In genomic region chr19:55649579-55650557, GRCh38 we compare ENCODE assay signal across 14 cellular contexts. TPM values are rescaled to one million over a fixed set of nuclear protein-coding genes. Genes with fewer than 3 reads are reported as not detected.
A peak's percentile ranks its signal among the peaks of the same experiment; 100 is the strongest.
DNase-seq lines count a peak whose midpoint lies in the region; FAIRE-seq and TF ChIP-seq lines count a peak whose summit lies in the region.
"Had no signal": no experiment of that assay in that cellular context is flagged by ENCODE, and none has a peak within 500 bp of the region (broad histone marks: within the 10 kb centered on the region; RNA-seq: fewer than 3 reads in every experiment).

No MANE protein-coding gene starts in this region.

- H3K79me2 ChIP-seq in OCI-LY7 (ENCODE audit: insufficient read depth, low read depth, low read length), result peaks cover 29% of the 10 kb centered on the region

- no peak overlapping the region for H2AFZ ChIP-seq in OCI-LY7 (ENCODE audit: low read length)

- H3K4me2 ChIP-seq in OCI-LY7 (ENCODE audit: low read length), result peak overlapping the region; percentile 98

- H3K27me3 Mint-ChIP-seq in T-helper 1 cell treated with Interleukin-12 subunit alpha and Interleukin-12 subunit beta and Interleukin-4 antibody, amounts not matched to agents 30 μg/mL and 1 μg/mL, for 36 hours (ENCODE audit: low read depth), result no peaks in the 10 kb centered on the region
- H3K27me3 Mint-ChIP-seq in endodermal cell (ENCODE audit: insufficient read depth), result peaks cover 2% of the 10 kb centered on the region

- H3K36me3 ChIP-seq in OCI-LY7 (ENCODE audit: insufficient read depth, low read length), result peaks cover 52% of the 10 kb centered on the region
- peaks cover 21% of the 10 kb centered on the region for H3K36me3 ChIP-seq in endodermal cell (ENCODE audit: control insufficient read depth, insufficient read depth, low read length)
- H3K36me3 ChIP-seq in sigmoid colon, result peaks cover 0 to 22% (median 6%) of the 10 kb centered on the region in 4 donors

- H3K9me3 ChIP-seq in OCI-LY7 (ENCODE audit: low read length), result no peaks in the 10 kb centered on the region
- H3K9me3 ChIP-seq in endodermal cell (ENCODE audit: control insufficient read depth, low read length), result no peaks in the 10 kb centered on the region
- H3K9me3 ChIP-seq in sigmoid colon, result no peaks in the 10 kb centered on the region

- H3K4me3 Mint-ChIP-seq in T-helper 1 cell treated with Interleukin-12 subunit alpha and Interleukin-12 subunit beta and Interleukin-4 antibody, amounts not matched to agents 30 μg/mL and 1 μg/mL, for 36 hours, result peak overlapping the region; percentile 73
- H3K4me3 Mint-ChIP-seq in endodermal cell, result peak overlapping the region; percentile 72

- peaks cover 14% of the 10 kb centered on the region for H3K4me1 Mint-ChIP-seq in T-helper 1 cell treated with Interleukin-12 subunit alpha and Interleukin-12 subunit beta and Interleukin-4 antibody, amounts not matched to agents 30 μg/mL and 1 μg/mL, for 36 hours (ENCODE audit: low read depth)
- peaks cover 11% of the 10 kb centered on the region for H3K4me1 Mint-ChIP-seq in endodermal cell

- CTCF ChIA-PET in OCI-LY7 (lab: Charles Lee; ENCODE audit: unreplicated experiment), result no interaction called here

- intact Hi-C loops in OCI-LY7 (cut with micrococcal nuclease; ENCODE audit: unreplicated experiment), result no loop called here
- intact Hi-C loops in sigmoid colon (cut with DNase I), result loop anchor here (10.0 kb wide), 1 partner anchor 535 kb away; the partner anchor contains the start of gene PPP1R12C

- BruUV-seq in OCI-LY7 (replicated peaks; lab: Mats Ljungman, UMichigan), result no TSS peak

- no peak for TF ChIP-seq EP300 in sigmoid colon (IDR thresholded peaks at IDR 0.05)

- H3K27ac ChIP-seq in OCI-LY7 (ENCODE audit: low read depth, low read length, poor library complexity, severe bottlenecking) (no peak overlapping the region), endodermal cell (ENCODE audit: low read depth, low read length) (no peak overlapping the region), sigmoid colon (peak overlapping the region in 3 of 4 donors; percentile 89 to 94 (median 93))

- DNase-seq in T-helper 1 cell, result no peak
- DNase-seq in OCI-LY7 (ENCODE audit: low spot score), result no peak
- DNase-seq in endodermal cell, result no peak
- no peak for DNase-seq in sigmoid colon
- DNase-seq in anterior cingulate cortex (lab: John Stamatoyannopoulos, UW), result no peak
- DNase-seq in C1 segment of cervical spinal cord (lab: John Stamatoyannopoulos, UW), result no peak
- DNase-seq in HTR-8/SVneo (ENCODE audit: insufficient read length, low spot score), result no peak
- DNase-seq: activated CD8-positive, alpha-beta memory T cell treated with anti-CD3 and anti-CD28 coated beads for 24 hours; central memory CD4-positive, alpha-beta T cell; GDM1; head of caudate nucleus; stimulated activated CD4-positive, alpha-beta T cell treated with anti-CD3 and anti-CD28 coated beads, Interleukin-2, amount 100 ng/mL, for 24 hours had no signal

- H3K27me3 ChIP-seq in endodermal cell (ENCODE audit: control insufficient read depth, insufficient read depth, low read length, poor library complexity, severe bottlenecking) (no peaks in the 10 kb centered on the region), sigmoid colon (no peaks in the 10 kb centered on the region)

- 88 to 98% methylated on average over 8 to 10 of the region's 10 CpGs for WGBS in endodermal cell (ENCODE audit: insufficient coverage in 1 of 2, insufficient read length in 1 of 2), 2 experiments
- 93 to 94% methylated on average over 10 of the region's 10 CpGs for WGBS in sigmoid colon, 2 donors

- H3K36me3 Mint-ChIP-seq in T-helper 1 cell treated with Interleukin-12 subunit alpha and Interleukin-12 subunit beta and Interleukin-4 antibody, amounts not matched to agents 30 μg/mL and 1 μg/mL, for 36 hours (ENCODE audit: low read depth), result peaks cover 17% of the 10 kb centered on the region
- peaks cover 22% of the 10 kb centered on the region for H3K36me3 Mint-ChIP-seq in endodermal cell (ENCODE audit: low read depth)

- FAIRE-seq in HTR-8/SVneo (lab: Jason Lieb, UNC), result no peak
- FAIRE-seq: A204.1 had no signal

- no peak for TF ChIP-seq POLR2A in sigmoid colon (IDR thresholded peaks at IDR 0.05)

- H3K4me3 ChIP-seq in OCI-LY7 (ENCODE audit: low read depth, low read length, poor library complexity, severe bottlenecking), result peak overlapping the region; percentile 72
- no peak overlapping the region for H3K4me3 ChIP-seq in endodermal cell (ENCODE audit: low read length)
- peak overlapping the region in 2 of 4 donors; percentile 86 to 98 for H3K4me3 ChIP-seq in sigmoid colon

- TF ChIP-seq CTCF in OCI-LY7 (conservative IDR thresholded peaks at IDR 0.05; ENCODE audit: low read length) (no peak), endodermal cell (conservative IDR thresholded peaks at IDR 0.05) (no peak), sigmoid colon (IDR thresholded peaks at IDR 0.05) (no peak)

- POLR2A ChIA-PET in OCI-LY7 (lab: Charles Lee), result no interaction called here

- H4K20me1 ChIP-seq in OCI-LY7 (ENCODE audit: insufficient read depth, low read length), result no peaks in the 10 kb centered on the region

- no peaks in the 10 kb centered on the region for H3K9me3 Mint-ChIP-seq in T-helper 1 cell treated with Interleukin-12 subunit alpha and Interleukin-12 subunit beta and Interleukin-4 antibody, amounts not matched to agents 30 μg/mL and 1 μg/mL, for 36 hours
- no peaks in the 10 kb centered on the region for H3K9me3 Mint-ChIP-seq in endodermal cell

- no peaks in the 10 kb centered on the region for H3K9me2 ChIP-seq in OCI-LY7 (ENCODE audit: insufficient read depth, low read length)

- no peak overlapping the region for H3K9ac ChIP-seq in endodermal cell (ENCODE audit: extremely low read depth, low read length, poor library complexity, severe bottlenecking)

- peak overlapping the region; percentile 34 for H3K27ac Mint-ChIP-seq in T-helper 1 cell treated with Interleukin-12 subunit alpha and Interleukin-12 subunit beta and Interleukin-4 antibody, amounts not matched to agents 30 μg/mL and 1 μg/mL, for 36 hours
- H3K27ac Mint-ChIP-seq in endodermal cell, result no peak overlapping the region

- peaks cover 37% of the 10 kb centered on the region for H3K4me1 ChIP-seq in OCI-LY7 (ENCODE audit: insufficient read depth, low read length, poor library complexity, severe bottlenecking)
- H3K4me1 ChIP-seq in endodermal cell (ENCODE audit: control insufficient read depth, insufficient read depth, low read length), result peaks cover 7% of the 10 kb centered on the region
- peaks cover 0 to 48% (median 40%) of the 10 kb centered on the region in 4 donors for H3K4me1 ChIP-seq in sigmoid colon

RNA-seq across cellular contexts. Expression of gene CCDC106, which starts 1.9 kb away (rescaled TPM):
- total RNA-seq in OCI-LY7 (2014; rRNA removed; shearing (Covaris generic)), result 29.4 and 30.1 TPM in 2 replicates
- total RNA-seq in OCI-LY7 (2022), result 29.0 and 30.9 TPM in 2 replicates
- total RNA-seq in endodermal cell, result 10 to 100 TPM; 18.0 to 24.9 TPM
- polyA plus RNA-seq in endodermal cell (2013, experiment 1 of 2), result 16.2 TPM
- polyA plus RNA-seq in endodermal cell (2013, experiment 2 of 2), result 14.6 TPM
- total RNA-seq in sigmoid colon, result 10 to 100 TPM; 16.6 to 22.9 (median 20.2) TPM
- 10 to 100 TPM in 2 of 3 donors, 1 to 10 TPM in 1; 5.5 to 10.8 (median 10.0) TPM for polyA plus RNA-seq in sigmoid colon

RNA-seq across cellular contexts. Expression of gene U2AF2, which starts 5.0 kb away (rescaled TPM):
- 193 and 211 TPM in 2 replicates for total RNA-seq in OCI-LY7 (2014; rRNA removed; shearing (Covaris generic))
- total RNA-seq in OCI-LY7 (2022), result 233 and 264 TPM in 2 replicates
- 100 to 1,000 TPM; 264 to 293 TPM for total RNA-seq in endodermal cell
- polyA plus RNA-seq in endodermal cell (2013, experiment 1 of 2), result 180 TPM
- polyA plus RNA-seq in endodermal cell (2013, experiment 2 of 2), result 161 TPM
- total RNA-seq in sigmoid colon, result 10 to 100 TPM; 52.1 to 79.7 (median 65.4) TPM
- polyA plus RNA-seq in sigmoid colon, result 100 to 1,000 TPM in 1 of 3 donors, 10 to 100 TPM in 2; 81.7 to 162 (median 86.9) TPM

RNA-seq across cellular contexts. Expression of gene ZNF581, which starts 6.4 kb away (rescaled TPM):
- 26.6 and 44.5 TPM in 2 replicates for total RNA-seq in OCI-LY7 (2014; rRNA removed; shearing (Covaris generic))
- total RNA-seq in OCI-LY7 (2022) (39.7 and 41.8 TPM in 2 replicates), endodermal cell (10 to 100 TPM; 47.2 to 48.7 TPM), sigmoid colon (10 to 100 TPM; 18.2 to 43.2 (median 24.5) TPM)
- 41.7 TPM for polyA plus RNA-seq in endodermal cell (2013, experiment 1 of 2)
- 38.5 TPM for polyA plus RNA-seq in endodermal cell (2013, experiment 2 of 2)
- polyA plus RNA-seq in sigmoid colon, result 10 to 100 TPM; 17.1 to 24.4 (median 23.4) TPM

RNA-seq across cellular contexts. Expression of gene ZNF580, which starts 9.1 kb away (rescaled TPM):
- 17.6 and 24.4 TPM in 2 replicates for total RNA-seq in OCI-LY7 (2014; rRNA removed; shearing (Covaris generic))
- total RNA-seq in OCI-LY7 (2022), result 50.0 and 52.1 TPM in 2 replicates
- total RNA-seq in endodermal cell, result 10 to 100 TPM; 27.3 to 38.6 TPM
- polyA plus RNA-seq in endodermal cell (2013, experiment 1 of 2), result 35.6 TPM
- 31.7 TPM for polyA plus RNA-seq in endodermal cell (2013, experiment 2 of 2)
- total RNA-seq in sigmoid colon, result 10 to 100 TPM; 23.5 to 45.5 (median 31.1) TPM
- 10 to 100 TPM; 10.4 to 27.9 (median 13.8) TPM for polyA plus RNA-seq in sigmoid colon

RNA-seq across cellular contexts. Expression of gene EPN1, which starts 25.2 kb away (rescaled TPM):
- total RNA-seq in OCI-LY7 (2014; rRNA removed; shearing (Covaris generic)), result 40.5 and 46.3 TPM in 2 replicates
- total RNA-seq in OCI-LY7 (2022) (120 and 121 TPM in 2 replicates), endodermal cell (100 to 1,000 TPM; 148 to 149 TPM), sigmoid colon (10 to 100 TPM; 22.8 to 54.3 (median 34.6) TPM)
- polyA plus RNA-seq in endodermal cell (2013, experiment 1 of 2), result 79.8 TPM
- polyA plus RNA-seq in endodermal cell (2013, experiment 2 of 2), result 73.0 TPM
- polyA plus RNA-seq in sigmoid colon, result 100 to 1,000 TPM; 137 to 162 (median 146) TPM

Comparison
In these comparisons a context has a peak if more than half of its experiments do, and no peak if none do; other contexts are left out.
1. H3K27ac ChIP-seq: peak in sigmoid colon (3 of 4); none in OCI-LY7 (single experiment) and endodermal cell (single experiment).